8 cellular contexts compared by ENCODE assay signal in the genomic region with DNA sequence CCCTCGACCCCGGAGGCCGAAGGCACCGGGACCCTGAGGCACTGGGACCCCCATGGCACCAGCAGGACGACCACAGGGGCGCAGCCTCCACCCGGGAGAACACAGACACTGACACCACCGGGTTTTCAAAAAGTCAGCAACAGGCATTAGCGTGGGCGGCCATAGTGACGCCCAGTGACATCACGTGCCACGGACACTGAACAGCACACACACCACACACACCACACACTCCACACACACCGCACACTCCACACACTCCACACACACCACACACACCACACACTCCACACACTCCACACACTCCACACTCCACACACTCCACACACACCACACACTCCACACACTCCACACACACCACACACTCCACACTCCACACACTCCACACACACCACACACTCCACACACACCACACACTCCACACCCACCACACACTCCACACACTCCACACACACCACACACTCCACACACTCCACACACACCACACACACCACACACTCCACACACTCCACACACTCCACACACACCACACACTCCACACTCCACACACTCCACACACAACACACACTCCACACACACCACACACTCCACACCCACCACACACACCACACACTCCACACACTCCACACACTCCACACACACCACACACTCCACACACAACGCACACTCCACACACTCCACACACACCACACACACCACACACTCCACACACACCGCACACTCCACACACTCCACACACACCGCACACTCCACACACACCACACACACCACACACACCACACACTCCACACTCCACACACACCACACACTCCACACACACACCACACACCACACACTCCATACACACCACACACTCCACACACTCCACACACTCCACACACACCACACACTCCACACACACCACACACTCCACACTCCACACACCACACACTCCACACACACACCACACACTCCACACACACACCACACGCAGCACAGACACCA.
DNase-seq lines count a peak whose midpoint lies in the region; ATAC-seq and TF ChIP-seq lines count a peak whose summit lies in the region.
"Not testable (repeated sequence)": the region's sequence is repeated elsewhere in the genome, so short reads cannot be mapped to it uniquely, and the experiment has no call there.

No MANE protein-coding gene starts in this region.

- intact Hi-C loops in lower lobe of right lung (cut with DNase I); sigmoid colon (cut with DNase I); aorta (cut with DNase I): not testable (repeated sequence)

- H3K9me3 Mint-ChIP-seq in activated CD8-positive, alpha-beta memory T cell treated with anti-CD3 and anti-CD28 coated beads, Interleukin-2, amount 10 ng/mL, durations not matched to agents 7 days and 5 days (ENCODE audit: low read depth), result not testable (repeated sequence)

- H3K4me1 Mint-ChIP-seq in activated CD8-positive, alpha-beta memory T cell treated with anti-CD3 and anti-CD28 coated beads, Interleukin-2, amount 10 ng/mL, durations not matched to agents 7 days and 5 days, result not testable (repeated sequence)

- TF ChIP-seq EP300 in sigmoid colon (IDR thresholded peaks at IDR 0.05), result not testable (repeated sequence)

- CTCF ChIA-PET in activated CD8-positive, alpha-beta memory T cell treated with anti-CD3 and anti-CD28 coated beads, Interleukin-2, amount 10 ng/mL, durations not matched to agents 7 days and 5 days (lab: Charles Lee), result not testable (repeated sequence)

- H3K36me3 Mint-ChIP-seq in activated CD8-positive, alpha-beta memory T cell treated with anti-CD3 and anti-CD28 coated beads, Interleukin-2, amount 10 ng/mL, durations not matched to agents 7 days and 5 days, result not testable (repeated sequence)

- H3K27me3 ChIP-seq in lower lobe of right lung (ENCODE audit: low read depth); sigmoid colon; aorta (ENCODE audit: control insufficient read depth in 1 of 2, insufficient read depth in 2 of 2, low read length in 1 of 2): not testable (repeated sequence)

- not testable (repeated sequence) for TF ChIP-seq CTCF in foreskin fibroblast (IDR thresholded peaks at IDR 0.05; ENCODE audit: low read depth, low read length); lower lobe of right lung (IDR thresholded peaks at IDR 0.05); sigmoid colon (IDR thresholded peaks at IDR 0.05)

- not testable (repeated sequence) for H3K4me1 ChIP-seq in lower lobe of right lung; sigmoid colon; aorta (ENCODE audit: control insufficient read depth in 1 of 2, insufficient read depth in 2 of 2, low read length in 2 of 2)

- not testable (repeated sequence) for H3K36me3 ChIP-seq in lower lobe of right lung; sigmoid colon; aorta (ENCODE audit: control insufficient read depth in 1 of 2, insufficient read depth in 2 of 2, low read length in 1 of 2)

- H3K9me3 ChIP-seq in lower lobe of right lung; sigmoid colon; aorta (ENCODE audit: control insufficient read depth, low read length): not testable (repeated sequence)

- 26 to 35% methylated on average over 14 of the region's 18 CpGs for WGBS in sigmoid colon, 2 donors
- 28 to 53% methylated on average over 6 to 14 of the region's 18 CpGs for WGBS in aorta, 2 donors

- not testable (repeated sequence) for H3K27ac Mint-ChIP-seq in activated CD8-positive, alpha-beta memory T cell treated with anti-CD3 and anti-CD28 coated beads, Interleukin-2, amount 10 ng/mL, durations not matched to agents 7 days and 5 days

- peak; percentile 3 for DNase-seq in H4 (ENCODE audit: low spot score)
- peak; percentile 18 for DNase-seq in RPMI8226
- peak; percentile 48 for DNase-seq in activated CD8-positive, alpha-beta memory T cell treated with anti-CD3 and anti-CD28 coated beads, Interleukin-2, amount 10 ng/mL, durations not matched to agents 7 days and 5 days
- peak; percentile 3 for DNase-seq in astrocyte of the hippocampus (ENCODE audit: low read depth, low spot score)
- peak; percentile 25 to 47 for DNase-seq in foreskin fibroblast
- DNase-seq in lower lobe of right lung, result peak; percentile 35
- DNase-seq in sigmoid colon, result peak; percentile 25
- DNase-seq in aorta, result peak; percentile 26 to 51

- not testable (repeated sequence) for TF ChIP-seq POLR2A in sigmoid colon (IDR thresholded peaks at IDR 0.05)

- peak; percentile 17 for ATAC-seq in activated CD8-positive, alpha-beta memory T cell treated with anti-CD3 and anti-CD28 coated beads, Interleukin-2, amount 10 ng/mL, durations not matched to agents 7 days and 5 days
- not testable (repeated sequence) for ATAC-seq in lower lobe of right lung; aorta (ENCODE audit: low FRiP score)

- H3K27ac ChIP-seq in lower lobe of right lung; sigmoid colon; aorta (ENCODE audit: low read depth in 1 of 2, low read length in 2 of 2): not testable (repeated sequence)

- not testable (repeated sequence) for H3K4me3 Mint-ChIP-seq in activated CD8-positive, alpha-beta memory T cell treated with anti-CD3 and anti-CD28 coated beads, Interleukin-2, amount 10 ng/mL, durations not matched to agents 7 days and 5 days

- not testable (repeated sequence) for H3K4me3 ChIP-seq in foreskin fibroblast (ENCODE audit: low read depth in 1 of 2, low read length in 2 of 2); lower lobe of right lung; sigmoid colon; aorta (ENCODE audit: low read length in 2 of 2)

- not testable (repeated sequence) for H3K27me3 Mint-ChIP-seq in activated CD8-positive, alpha-beta memory T cell treated with anti-CD3 and anti-CD28 coated beads, Interleukin-2, amount 10 ng/mL, durations not matched to agents 7 days and 5 days
